Comparison of ENCODE assay signal across 35 cellular contexts in genomic region chr2:43851026-43851980, GRCh38. TPM values are rescaled to one million over a fixed set of nuclear protein-coding genes. Genes with fewer than 3 reads are reported as not detected.
DNase-seq lines count a peak whose midpoint lies in the region; ATAC-seq and TF ChIP-seq lines count a peak whose summit lies in the region.
"Had no signal": no experiment of that assay in that cellular context is flagged by ENCODE, and none has a peak within 500 bp of the region (broad histone marks: within the 10 kb centered on the region; RNA-seq: fewer than 3 reads in every experiment).

No MANE protein-coding gene starts in this region.

- H3K27ac ChIP-seq in SK-N-SH (ENCODE audit: low read depth in 2 of 2, low read length in 1 of 2) (no peak overlapping the region), spleen (no peak overlapping the region), A673 (ENCODE audit: low read depth, low read length, poor library complexity, severe bottlenecking) (no peak overlapping the region)
- H3K27ac ChIP-seq: esophagus muscularis mucosa, lower lobe of right lung, skin epidermis, suprapubic skin, VCaP had no signal

- H3K4me1 ChIP-seq in SK-N-SH (ENCODE audit: control insufficient read depth in 1 of 2, insufficient read depth in 2 of 2, low read depth in 1 of 2, low read length in 1 of 2) (no peaks in the 10 kb centered on the region), spleen (no peaks in the 10 kb centered on the region), A673 (ENCODE audit: insufficient read depth, low read length, poor library complexity, severe bottlenecking) (no peaks in the 10 kb centered on the region)
- H3K4me1 ChIP-seq: esophagus muscularis mucosa, lower lobe of right lung, suprapubic skin had no signal

- no peak for TF ChIP-seq POLR2A in spleen (IDR thresholded peaks at IDR 0.05)

- TF ChIP-seq RAD21 in SK-N-SH (IDR thresholded peaks at IDR 0.05; ENCODE audit: low read length): no peak

- H3F3A ChIP-seq in SK-N-SH (replicated peaks; ENCODE audit: insufficient read depth): no peaks in the 10 kb centered on the region

- H3K9ac ChIP-seq in SK-N-SH: no peak overlapping the region

- DNase-seq in SK-N-SH (peak; percentile 12), GM10248 (ENCODE audit: extremely low spot score) (peak; percentile 6), hepatic stellate cell (ENCODE audit: low spot score) (peak; percentile 0), spleen (peak; percentile 68), SIG-M5 (lab: John Stamatoyannopoulos, UW) (no peak), kidney tubule cell (ENCODE audit: low spot score) (no peak), A673 (ENCODE audit: low spot score) (no peak)
- DNase-seq: 8988T; activated CD4-positive, alpha-beta T cell treated with anti-CD3 and anti-CD28 coated beads for 36 hours; activated naive CD8-positive, alpha-beta T cell treated with anti-CD3 and anti-CD28 coated beads, Interleukin-2, amount 50 U/mL, for 24 hours; activated T-cell treated with anti-CD3 and anti-CD28 coated beads, Interleukin-2, amount 50 U/mL, for 4 hours; foreskin fibroblast; lower lobe of right lung; midbrain; NCI-H1436; NCI-H2227 treated with DMSO at 0.1 percent for 48 hours; NCI-H526 treated with DMSO at 0.1 percent for 48 hours; SHP77 treated with DMSO at 0.1 percent for 48 hours; SW 1271; T-helper 9 cell had no signal

- CTCF ChIA-PET in SK-N-SH (lab: Yijun Ruan, JAX) (interaction anchor here (1.5 to 1.7 kb wide), 2 partner anchors 27 to 59 kb away, joined by 3 to 7 read pairs; no protein-coding TSS in a partner anchor), GM10248 (lab: Yijun Ruan, JAX) (interaction anchor here (1.2 kb wide), 1 partner anchor 27 kb away, joined by 4 read pairs; no protein-coding TSS in a partner anchor), A673 (lab: Charles Lee) (no interaction called here)

- H2AFZ ChIP-seq in SK-N-SH (ENCODE audit: low read depth): no peak overlapping the region

- no peak for TF ChIP-seq EP300 in SK-N-SH (IDR thresholded peaks at IDR 0.05; ENCODE audit: borderline replicate concordance in 1 of 2, low read depth in 1 of 2, low read length in 1 of 2)

- H4K20me1 ChIP-seq in SK-N-SH (ENCODE audit: insufficient read depth): no peaks in the 10 kb centered on the region

- WGBS in SK-N-SH (ENCODE audit: low lambda C conversion rate): 66% methylated on average over 15 of the region's 20 CpGs
- WGBS in spleen, 5 donors: 83 to 93% (median 90%) methylated on average over 6 to 20 of the region's 20 CpGs

- intact Hi-C loops in spleen (cut with DNase I; ENCODE audit: low total_unique reads): no loop called here
- intact Hi-C loops in A673 (cut with micrococcal nuclease; ENCODE audit: unreplicated experiment): no loop called here

- H3K27me3 ChIP-seq in SK-N-SH (ENCODE audit: insufficient read depth) (peaks cover 19% of the 10 kb centered on the region; the same call in 1 of the 2 replicates), spleen (replicated peaks in 1 of 7) (peaks cover 0 to 53% (median 16%) of the 10 kb centered on the region in 7 donors), A673 (replicated peaks; ENCODE audit: insufficient read depth, low read depth, low read length, poor library complexity) (peaks cover 15% of the 10 kb centered on the region)

- no peaks in the 10 kb centered on the region for H3K79me2 ChIP-seq in SK-N-SH (ENCODE audit: insufficient read depth)

- H3K4me2 ChIP-seq in SK-N-SH: no peak overlapping the region

- no TSS peak for BruUV-seq in A673 (replicated peaks; lab: Mats Ljungman, UMichigan)

- H3K4me3 ChIP-seq in SK-N-SH (ENCODE audit: low read depth in 2 of 2, low read length in 1 of 2) (no peak overlapping the region), spleen (no peak overlapping the region), A673 (ENCODE audit: low read depth, low read length, poor library complexity, severe bottlenecking) (no peak overlapping the region)
- H3K4me3 ChIP-seq: esophagus muscularis mucosa, GM12878, lower lobe of right lung, skin epidermis, suprapubic skin had no signal

- POLR2A ChIA-PET in SK-N-SH (lab: Yijun Ruan, JAX): no interaction called here
- POLR2A ChIA-PET in GM10248 (lab: Yijun Ruan, JAX): no interaction called here
- POLR2A ChIA-PET in A673 (lab: Charles Lee; ENCODE audit: low non-redundant PET): no interaction called here

- ATAC-seq in SK-N-SH treated with all-trans-retinoic acid at 6 μM for 48 hours: no peak
- ATAC-seq: activated CD4-positive, alpha-beta T cell treated with anti-CD3 and anti-CD28 coated beads for 36 hours; activated naive CD8-positive, alpha-beta T cell treated with anti-CD3 and anti-CD28 coated beads, Interleukin-2, amount 50 U/mL, for 24 hours; activated T-cell treated with anti-CD3 and anti-CD28 coated beads, Interleukin-2, amount 50 U/mL, for 4 hours; GM12878; Panc1 had no signal

- H3K36me3 ChIP-seq in SK-N-SH (replicated peaks in 1 of 2; ENCODE audit: control insufficient read depth in 1 of 2, insufficient read depth in 2 of 2, low read length in 1 of 2) (no peaks in the 10 kb centered on the region), spleen (no peaks in the 10 kb centered on the region), A673 (ENCODE audit: insufficient read depth, low read length, poor library complexity, severe bottlenecking) (no peaks in the 10 kb centered on the region)
- H3K36me3 ChIP-seq: esophagus muscularis mucosa, lower lobe of right lung, suprapubic skin had no signal

- H3K9me3 ChIP-seq in SK-N-SH: no peaks in the 10 kb centered on the region
- H3K9me3 ChIP-seq in spleen: no peaks in the 10 kb centered on the region
- no peaks in the 10 kb centered on the region for H3K9me3 ChIP-seq in A673 (ENCODE audit: low read depth, low read length, poor library complexity, severe bottlenecking)
- H3K9me3 ChIP-seq: esophagus muscularis mucosa, lower lobe of right lung, suprapubic skin had no signal

- TF ChIP-seq CTCF in SK-N-SH (IDR thresholded peaks at IDR 0.05) (no peak), GM10248 (IDR thresholded peaks at IDR 0.05; ENCODE audit: control extremely low read depth, extremely low read depth, low read depth, missing control alignments) (no peak), spleen (IDR thresholded peaks at IDR 0.05 in 8 of 11, conservative IDR thresholded peaks at IDR 0.05 in 3 of 11) (no peak), A673 (conservative IDR thresholded peaks at IDR 0.05; ENCODE audit: low read depth, low read length) (no peak)

- H3K9me2 ChIP-seq in SK-N-SH: no peaks in the 10 kb centered on the region

TF ChIP-seq in SK-N-SH, 30 proteins besides CTCF, POLR2A, EP300 and RAD21 (continues in another document):
- TF ChIP-seq FOXJ3 (CRISPR knock-in tag; IDR thresholded peaks at IDR 0.05) (no peak), FOXM1 (IDR thresholded peaks at IDR 0.05; ENCODE audit: low read depth) (no peak), GABPA (IDR thresholded peaks at IDR 0.05; ENCODE audit: low read depth) (no peak), MEF2A (IDR thresholded peaks at IDR 0.05; ENCODE audit: borderline replicate concordance, low read depth) (no peak), FOSL2 (IDR thresholded peaks at IDR 0.05; ENCODE audit: borderline replicate concordance, low read depth) (no peak), NRF1 (IDR thresholded peaks at IDR 0.05; ENCODE audit: low read depth, low read length) (no peak)

TF ChIP-seq in SK-N-SH treated with all-trans-retinoic acid at 6 μM for 48 hours, 23 proteins besides CTCF, POLR2A, EP300 and RAD21 (continues in another document):
- TF ChIP-seq SNAI2 (CRISPR knock-in tag; IDR thresholded peaks at IDR 0.05) (no peak), ZFP30 (CRISPR knock-in tag; IDR thresholded peaks at IDR 0.05) (no peak), ESRRG (CRISPR knock-in tag; IDR thresholded peaks at IDR 0.05) (no peak), CSDC2 (CRISPR knock-in tag; IDR thresholded peaks at IDR 0.05) (no peak), GLIS3 (CRISPR knock-in tag; IDR thresholded peaks at IDR 0.05) (no peak), ZFP3 (CRISPR knock-in tag; IDR thresholded peaks at IDR 0.05) (no peak), ZNF70 (CRISPR knock-in tag; IDR thresholded peaks at IDR 0.05) (no peak), ARNTL (CRISPR knock-in tag; IDR thresholded peaks at IDR 0.05; ENCODE audit: borderline replicate concordance, low read depth) (no peak), BACH2 (CRISPR knock-in tag; IDR thresholded peaks at IDR 0.05; ENCODE audit: borderline replicate concordance) (no peak), TCF4 (CRISPR knock-in tag; IDR thresholded peaks at IDR 0.05; ENCODE audit: borderline replicate concordance) (no peak), CSRNP3 (CRISPR knock-in tag; IDR thresholded peaks at IDR 0.05) (no peak), ZNF8 (CRISPR knock-in tag; IDR thresholded peaks at IDR 0.05) (no peak), TOX (CRISPR knock-in tag; IDR thresholded peaks at IDR 0.05; ENCODE audit: borderline replicate concordance) (no peak), ZC3H10 (CRISPR knock-in tag; IDR thresholded peaks at IDR 0.05) (no peak), ISL1 (CRISPR knock-in tag; IDR thresholded peaks at IDR 0.05) (no peak)

RNA-seq across cellular contexts. Expression of gene ABCG8, which starts 12.5 kb away (rescaled TPM):
- polyA plus RNA-seq in SK-N-SH (2012; rRNA removed) (not detected in 2 replicates), spleen (under 1 TPM in 2 of 3 donors, not detected in 1; 0.02 to 0.03 TPM)
- not detected in 2 replicates for polyA plus RNA-seq in SK-N-SH (2012; cell fraction: cytosol; rRNA removed)
- not detected in 2 replicates for polyA plus RNA-seq in SK-N-SH (2012; cell fraction: nucleus; rRNA removed)
- total RNA-seq in spleen (under 1 TPM in 3 of 7 donors, not detected in 4; 0.20 to 0.46 (median 0.23) TPM), A673 (2021) (not detected in 2 replicates)
- total RNA-seq: activated CD4-positive, alpha-beta T cell treated with anti-CD3 and anti-CD28 coated beads for 36 hours; CD4-positive, alpha-beta T cell; Daoy; esophagus muscularis mucosa; GM12878; H4; LHCN-M2; lower lobe of right lung; natural killer cell treated with Interleukin-12 subunit alpha and Interleukin-12 subunit beta and Interleukin-15 and Interleukin-18, amount 100 ng/mL, for 72 hours; osteoblast; suprapubic skin; urinary bladder had no signal
- polyA plus RNA-seq: GM12878, keratinocyte had no signal

RNA-seq across cellular contexts. Expression of gene ABCG5, which starts 12.7 kb away (rescaled TPM):
- polyA plus RNA-seq in SK-N-SH (2012; rRNA removed) (not detected in 2 replicates), spleen (under 1 TPM in 1 of 3 donors, not detected in 2; 0.05 TPM)
- not detected in 2 replicates for polyA plus RNA-seq in SK-N-SH (2012; cell fraction: cytosol; rRNA removed)
- not detected in 2 replicates for polyA plus RNA-seq in SK-N-SH (2012; cell fraction: nucleus; rRNA removed)
- total RNA-seq in spleen (under 1 TPM in 3 of 7 donors, not detected in 4; 0.24 to 0.37 (median 0.26) TPM), A673 (2021) (not detected in 2 replicates)
- total RNA-seq: activated CD4-positive, alpha-beta T cell treated with anti-CD3 and anti-CD28 coated beads for 36 hours; activated T-cell treated with anti-CD3 and anti-CD28 coated beads, Interleukin-2, amount 50 U/mL, for 4 hours; CD4-positive, alpha-beta T cell; Daoy; esophagus muscularis mucosa; GM12878; H4; LHCN-M2; lower lobe of right lung; natural killer cell treated with Interleukin-12 subunit alpha and Interleukin-12 subunit beta and Interleukin-15 and Interleukin-18, amount 100 ng/mL, for 72 hours; osteoblast; suprapubic skin; urinary bladder had no signal
- polyA plus RNA-seq: GM12878, keratinocyte, urinary bladder had no signal

Comparison
In these comparisons a context has a peak if more than half of its experiments do, and no peak if none do; other contexts are left out.
1. DNase-seq: peak in SK-N-SH (single experiment), GM10248 (single experiment), hepatic stellate cell (single experiment) and spleen (single experiment); none in SIG-M5 (single experiment), kidney tubule cell (single experiment) and A673 (single experiment).